Comparison of ENCODE assay signal across 24 cellular contexts in genomic region chr13:54709546-54709945, GRCh38.
"Had no signal": no experiment of that assay in that cellular context is flagged by ENCODE, and none has a peak within 500 bp of the region (broad histone marks: within the 10 kb centered on the region; RNA-seq: fewer than 3 reads in every experiment).

No MANE protein-coding gene starts in this region.

- DNase-seq: activated CD4-positive, alpha-beta memory T cell treated with anti-CD3 and anti-CD28 coated beads for 36 hours; activated CD4-positive, alpha-beta T cell treated with anti-CD3 and anti-CD28 coated beads, Interleukin-2, amount 10 ng/mL, durations not matched to agents 7 days and 5 days; activated CD4-positive, CD25-positive, alpha-beta regulatory T cell; activated CD8-positive, alpha-beta memory T cell treated with anti-CD3 and anti-CD28 coated beads for 24 hours; activated effector memory CD4-positive, alpha-beta T cell treated with anti-CD3 and anti-CD28 coated beads, Interleukin-2, amount 50 U/mL, for 16 hours; activated naive CD4-positive, alpha-beta T cell treated with Interleukin-2 at 50 U/mL for 16 hours; activated naive CD8-positive, alpha-beta T cell treated with anti-CD3 and anti-CD28 coated beads, Interleukin-2, amount 50 U/mL, for 24 hours; activated T-cell treated with anti-CD3 and anti-CD28 coated beads, Interleukin-2, amount 50 U/mL, for 4 hours; amniotic stem cell; MM.1S; NCI-H1105; NCI-H1436; NCI-H1694 treated with DMSO at 0.1 percent for 48 hours; NCI-H2029 treated with DMSO at 0.1 percent for 48 hours; NCI-H446; NCI-H524; SIG-M5; T-cell; T-helper 2 cell had no signal

- H3K4me3 Mint-ChIP-seq: activated CD4-positive, alpha-beta memory T cell treated with anti-CD3 and anti-CD28 coated beads for 36 hours; activated CD4-positive, alpha-beta T cell treated with anti-CD3 and anti-CD28 coated beads, Interleukin-2, amount 10 ng/mL, durations not matched to agents 7 days and 5 days; activated naive CD8-positive, alpha-beta T cell treated with anti-CD3 and anti-CD28 coated beads, Interleukin-2, amount 50 U/mL, for 24 hours; activated T-cell treated with anti-CD3 and anti-CD28 coated beads, Interleukin-2, amount 50 U/mL, for 4 hours; brain; T-cell had no signal

- H3K36me3 ChIP-seq: ascending aorta, cardiac muscle cell had no signal

- H3K27ac Mint-ChIP-seq: activated CD4-positive, alpha-beta memory T cell treated with anti-CD3 and anti-CD28 coated beads for 36 hours; activated CD4-positive, alpha-beta T cell treated with anti-CD3 and anti-CD28 coated beads, Interleukin-2, amount 10 ng/mL, durations not matched to agents 7 days and 5 days; activated naive CD4-positive, alpha-beta T cell treated with anti-CD3 and anti-CD28 coated beads, Interleukin-2, amount 50 U/mL, for 72 hours; activated naive CD8-positive, alpha-beta T cell treated with anti-CD3 and anti-CD28 coated beads, Interleukin-2, amount 50 U/mL, for 24 hours; brain; T-cell had no signal

- H3K27me3 ChIP-seq: ascending aorta, cardiac muscle cell had no signal

- H3K9me3 ChIP-seq: ascending aorta had no signal

- ATAC-seq: activated naive CD4-positive, alpha-beta T cell treated with anti-CD3 and anti-CD28 coated beads, Interleukin-2, amount 50 U/mL, for 72 hours; activated naive CD8-positive, alpha-beta T cell treated with anti-CD3 and anti-CD28 coated beads, Interleukin-2, amount 50 U/mL, for 24 hours; activated T-cell treated with anti-CD3 and anti-CD28 coated beads, Interleukin-2, amount 50 U/mL, for 4 hours; T-cell had no signal

- H3K27ac ChIP-seq: ascending aorta, cardiac muscle cell, VCaP had no signal

- H3K4me3 ChIP-seq: ascending aorta, cardiac muscle cell had no signal

- H3K36me3 Mint-ChIP-seq: activated CD4-positive, alpha-beta memory T cell treated with anti-CD3 and anti-CD28 coated beads for 36 hours; activated naive CD4-positive, alpha-beta T cell treated with anti-CD3 and anti-CD28 coated beads, Interleukin-2, amount 50 U/mL, for 72 hours; brain; T-cell had no signal

- H3K4me1 Mint-ChIP-seq: activated CD4-positive, alpha-beta T cell treated with anti-CD3 and anti-CD28 coated beads, Interleukin-2, amount 10 ng/mL, durations not matched to agents 7 days and 5 days; activated naive CD8-positive, alpha-beta T cell treated with anti-CD3 and anti-CD28 coated beads, Interleukin-2, amount 50 U/mL, for 24 hours; brain; T-cell had no signal

- H3K4me1 ChIP-seq: ascending aorta had no signal

- H3K27me3 Mint-ChIP-seq: activated CD4-positive, alpha-beta memory T cell treated with anti-CD3 and anti-CD28 coated beads for 36 hours; activated CD4-positive, alpha-beta T cell treated with anti-CD3 and anti-CD28 coated beads, Interleukin-2, amount 10 ng/mL, durations not matched to agents 7 days and 5 days; activated naive CD8-positive, alpha-beta T cell treated with anti-CD3 and anti-CD28 coated beads, Interleukin-2, amount 50 U/mL, for 24 hours; T-cell had no signal
